1 cellular context compared by ENCODE assay signal in the genomic region with DNA sequence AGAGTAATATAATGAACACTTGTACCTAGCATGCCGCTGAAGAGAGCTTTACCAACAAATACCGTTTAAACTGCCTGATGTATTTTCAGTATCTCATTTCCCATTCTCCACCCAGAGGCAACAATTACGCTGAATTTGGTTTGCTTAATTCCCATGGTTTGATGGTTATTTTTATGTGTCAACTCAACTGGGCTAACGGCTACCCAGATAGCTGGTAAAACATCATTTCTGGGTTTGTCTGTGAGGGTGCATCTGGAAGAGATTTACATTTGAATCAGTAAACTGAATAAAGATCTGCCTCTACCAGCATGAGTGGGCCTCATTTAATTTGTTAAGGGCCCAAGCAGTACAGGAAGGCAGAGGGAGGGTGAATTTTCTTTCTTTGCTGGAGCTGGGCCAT.
TF ChIP-seq lines count a peak whose summit lies in the region.

No MANE protein-coding gene starts in this region.

TF ChIP-seq in WTC11, 78 proteins besides CTCF, POLR2A, EP300 and RAD21 (continued from another document):
- TF ChIP-seq, protein P1, sequence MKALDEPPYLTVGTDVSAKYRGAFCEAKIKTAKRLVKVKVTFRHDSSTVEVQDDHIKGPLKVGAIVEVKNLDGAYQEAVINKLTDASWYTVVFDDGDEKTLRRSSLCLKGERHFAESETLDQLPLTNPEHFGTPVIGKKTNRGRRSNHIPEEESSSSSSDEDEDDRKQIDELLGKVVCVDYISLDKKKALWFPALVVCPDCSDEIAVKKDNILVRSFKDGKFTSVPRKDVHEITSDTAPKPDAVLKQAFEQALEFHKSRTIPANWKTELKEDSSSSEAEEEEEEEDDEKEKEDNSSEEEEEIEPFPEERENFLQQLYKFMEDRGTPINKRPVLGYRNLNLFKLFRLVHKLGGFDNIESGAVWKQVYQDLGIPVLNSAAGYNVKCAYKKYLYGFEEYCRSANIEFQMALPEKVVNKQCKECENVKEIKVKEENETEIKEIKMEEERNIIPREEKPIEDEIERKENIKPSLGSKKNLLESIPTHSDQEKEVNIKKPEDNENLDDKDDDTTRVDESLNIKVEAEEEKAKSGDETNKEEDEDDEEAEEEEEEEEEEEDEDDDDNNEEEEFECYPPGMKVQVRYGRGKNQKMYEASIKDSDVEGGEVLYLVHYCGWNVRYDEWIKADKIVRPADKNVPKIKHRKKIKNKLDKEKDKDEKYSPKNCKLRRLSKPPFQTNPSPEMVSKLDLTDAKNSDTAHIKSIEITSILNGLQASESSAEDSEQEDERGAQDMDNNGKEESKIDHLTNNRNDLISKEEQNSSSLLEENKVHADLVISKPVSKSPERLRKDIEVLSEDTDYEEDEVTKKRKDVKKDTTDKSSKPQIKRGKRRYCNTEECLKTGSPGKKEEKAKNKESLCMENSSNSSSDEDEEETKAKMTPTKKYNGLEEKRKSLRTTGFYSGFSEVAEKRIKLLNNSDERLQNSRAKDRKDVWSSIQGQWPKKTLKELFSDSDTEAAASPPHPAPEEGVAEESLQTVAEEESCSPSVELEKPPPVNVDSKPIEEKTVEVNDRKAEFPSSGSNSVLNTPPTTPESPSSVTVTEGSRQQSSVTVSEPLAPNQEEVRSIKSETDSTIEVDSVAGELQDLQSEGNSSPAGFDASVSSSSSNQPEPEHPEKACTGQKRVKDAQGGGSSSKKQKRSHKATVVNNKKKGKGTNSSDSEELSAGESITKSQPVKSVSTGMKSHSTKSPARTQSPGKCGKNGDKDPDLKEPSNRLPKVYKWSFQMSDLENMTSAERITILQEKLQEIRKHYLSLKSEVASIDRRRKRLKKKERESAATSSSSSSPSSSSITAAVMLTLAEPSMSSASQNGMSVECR (CRISPR knock-in tag; IDR thresholded peaks at IDR 0.05; ENCODE audit: borderline replicate concordance) = no peak
- TF ChIP-seq, protein P2, sequence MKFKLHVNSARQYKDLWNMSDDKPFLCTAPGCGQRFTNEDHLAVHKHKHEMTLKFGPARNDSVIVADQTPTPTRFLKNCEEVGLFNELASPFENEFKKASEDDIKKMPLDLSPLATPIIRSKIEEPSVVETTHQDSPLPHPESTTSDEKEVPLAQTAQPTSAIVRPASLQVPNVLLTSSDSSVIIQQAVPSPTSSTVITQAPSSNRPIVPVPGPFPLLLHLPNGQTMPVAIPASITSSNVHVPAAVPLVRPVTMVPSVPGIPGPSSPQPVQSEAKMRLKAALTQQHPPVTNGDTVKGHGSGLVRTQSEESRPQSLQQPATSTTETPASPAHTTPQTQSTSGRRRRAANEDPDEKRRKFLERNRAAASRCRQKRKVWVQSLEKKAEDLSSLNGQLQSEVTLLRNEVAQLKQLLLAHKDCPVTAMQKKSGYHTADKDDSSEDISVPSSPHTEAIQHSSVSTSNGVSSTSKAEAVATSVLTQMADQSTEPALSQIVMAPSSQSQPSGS (CRISPR knock-in tag; IDR thresholded peaks at IDR 0.05; ENCODE audit: borderline replicate concordance, low read depth) = no peak
- TF ChIP-seq, protein P3, sequence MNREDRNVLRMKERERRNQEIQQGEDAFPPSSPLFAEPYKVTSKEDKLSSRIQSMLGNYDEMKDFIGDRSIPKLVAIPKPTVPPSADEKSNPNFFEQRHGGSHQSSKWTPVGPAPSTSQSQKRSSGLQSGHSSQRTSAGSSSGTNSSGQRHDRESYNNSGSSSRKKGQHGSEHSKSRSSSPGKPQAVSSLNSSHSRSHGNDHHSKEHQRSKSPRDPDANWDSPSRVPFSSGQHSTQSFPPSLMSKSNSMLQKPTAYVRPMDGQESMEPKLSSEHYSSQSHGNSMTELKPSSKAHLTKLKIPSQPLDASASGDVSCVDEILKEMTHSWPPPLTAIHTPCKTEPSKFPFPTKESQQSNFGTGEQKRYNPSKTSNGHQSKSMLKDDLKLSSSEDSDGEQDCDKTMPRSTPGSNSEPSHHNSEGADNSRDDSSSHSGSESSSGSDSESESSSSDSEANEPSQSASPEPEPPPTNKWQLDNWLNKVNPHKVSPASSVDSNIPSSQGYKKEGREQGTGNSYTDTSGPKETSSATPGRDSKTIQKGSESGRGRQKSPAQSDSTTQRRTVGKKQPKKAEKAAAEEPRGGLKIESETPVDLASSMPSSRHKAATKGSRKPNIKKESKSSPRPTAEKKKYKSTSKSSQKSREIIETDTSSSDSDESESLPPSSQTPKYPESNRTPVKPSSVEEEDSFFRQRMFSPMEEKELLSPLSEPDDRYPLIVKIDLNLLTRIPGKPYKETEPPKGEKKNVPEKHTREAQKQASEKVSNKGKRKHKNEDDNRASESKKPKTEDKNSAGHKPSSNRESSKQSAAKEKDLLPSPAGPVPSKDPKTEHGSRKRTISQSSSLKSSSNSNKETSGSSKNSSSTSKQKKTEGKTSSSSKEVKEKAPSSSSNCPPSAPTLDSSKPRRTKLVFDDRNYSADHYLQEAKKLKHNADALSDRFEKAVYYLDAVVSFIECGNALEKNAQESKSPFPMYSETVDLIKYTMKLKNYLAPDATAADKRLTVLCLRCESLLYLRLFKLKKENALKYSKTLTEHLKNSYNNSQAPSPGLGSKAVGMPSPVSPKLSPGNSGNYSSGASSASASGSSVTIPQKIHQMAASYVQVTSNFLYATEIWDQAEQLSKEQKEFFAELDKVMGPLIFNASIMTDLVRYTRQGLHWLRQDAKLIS (CRISPR knock-in tag; IDR thresholded peaks at IDR 0.05; ENCODE audit: borderline replicate concordance) = no peak
- TF ChIP-seq, protein P4, sequence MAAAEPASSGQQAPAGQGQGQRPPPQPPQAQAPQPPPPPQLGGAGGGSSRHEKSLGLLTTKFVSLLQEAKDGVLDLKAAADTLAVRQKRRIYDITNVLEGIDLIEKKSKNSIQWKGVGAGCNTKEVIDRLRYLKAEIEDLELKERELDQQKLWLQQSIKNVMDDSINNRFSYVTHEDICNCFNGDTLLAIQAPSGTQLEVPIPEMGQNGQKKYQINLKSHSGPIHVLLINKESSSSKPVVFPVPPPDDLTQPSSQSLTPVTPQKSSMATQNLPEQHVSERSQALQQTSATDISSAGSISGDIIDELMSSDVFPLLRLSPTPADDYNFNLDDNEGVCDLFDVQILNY (CRISPR knock-in tag; IDR thresholded peaks at IDR 0.05) = no peak
- TF ChIP-seq ZNF416 (CRISPR knock-in tag; IDR thresholded peaks at IDR 0.05) = peak; percentile 94
